Comparison of ENCODE assay signal across 16 cellular contexts in genomic region chr5:166505086-166505485, GRCh38.
DNase-seq lines count a peak whose midpoint lies in the region.
"Had no signal": no experiment of that assay in that cellular context is flagged by ENCODE, and none has a peak within 500 bp of the region (broad histone marks: within the 10 kb centered on the region; RNA-seq: fewer than 3 reads in every experiment).

No MANE protein-coding gene starts in this region.

- DNase-seq in D341Med (ENCODE audit: low spot score) (peak; percentile 18), DMS153 treated with DMSO at 0.1 percent for 48 hours (lab: John Stamatoyannopoulos, UW; ENCODE audit: unreplicated experiment) (peak; percentile 49), NCI-H2171 treated with DMSO at 0.1 percent for 48 hours (lab: John Stamatoyannopoulos, UW) (peak; percentile 54), SHP77 (lab: John Stamatoyannopoulos, UW) (peak; percentile 70 to 72), HuH-7 (ENCODE audit: low spot score) (no peak), mesenteric fat pad (ENCODE audit: low spot score) (no peak)
- no peak for DNase-seq in stimulated activated CD4-positive, alpha-beta T cell treated with anti-CD3 and anti-CD28 coated beads, Interleukin-15, amount 100 ng/mL, for 24 hours
- DNase-seq: ACHN, AML-193, COR-L47, DMS53, NCI-H1694 treated with DMSO at 0.1 percent for 48 hours, NCI-H526 treated with DMSO at 0.1 percent for 48 hours, Peyer's patch, T-helper 1 cell, T1000 had no signal

Comparison
In these comparisons a context has a peak if more than half of its experiments do, and no peak if none do; other contexts are left out.
1. DNase-seq: peak in D341Med (single experiment), DMS153 treated with DMSO at 0.1 percent for 48 hours (single experiment), NCI-H2171 treated with DMSO at 0.1 percent for 48 hours (single experiment) and SHP77 (2 of 2); none in HuH-7 (single experiment), stimulated activated CD4-positive, alpha-beta T cell treated with anti-CD3 and anti-CD28 coated beads, Interleukin-15, amount 100 ng/mL, for 24 hours (single experiment) and mesenteric fat pad (single experiment).